In the genomic region with DNA sequence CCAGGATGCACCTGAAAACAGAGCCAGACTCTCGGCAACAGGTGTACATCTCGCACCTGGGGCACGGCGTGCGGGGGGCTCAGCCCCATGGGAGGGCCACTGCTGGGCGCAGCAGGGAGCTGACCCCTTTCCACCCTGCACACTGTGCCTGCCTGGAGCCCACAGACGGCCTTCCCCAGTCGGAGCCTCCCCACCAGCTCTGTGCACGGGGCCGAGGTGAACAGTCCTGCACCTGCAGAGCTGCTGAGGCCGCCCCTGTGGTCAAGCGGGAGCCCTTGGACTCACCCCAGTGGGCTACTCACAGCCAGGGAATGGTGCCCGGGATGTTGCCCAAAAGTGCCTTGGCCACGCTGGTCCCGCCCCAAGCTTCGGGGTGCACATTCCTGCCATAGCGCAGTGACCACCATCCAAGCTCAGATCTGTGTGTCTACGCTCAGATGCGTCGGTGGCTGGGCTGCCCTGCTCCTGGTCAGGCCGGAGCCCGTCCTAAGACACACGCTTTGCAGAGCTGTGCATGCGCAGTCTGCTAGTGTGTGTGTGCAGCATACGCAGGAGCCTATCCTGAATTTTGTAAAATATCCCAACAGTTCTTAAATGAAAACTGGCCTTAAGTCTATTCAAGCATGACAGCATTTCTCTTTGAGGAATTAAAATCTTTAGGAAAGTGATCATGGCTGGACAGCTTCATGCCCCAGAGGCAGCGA, we compare ENCODE assay signal across 14 cellular contexts. TPM values are rescaled to one million over a fixed set of nuclear protein-coding genes. Genes with fewer than 3 reads are reported as not detected.
DNase-seq lines count a peak whose midpoint lies in the region; ATAC-seq and TF ChIP-seq lines count a peak whose summit lies in the region.
"Had no signal": no experiment of that assay in that cellular context is flagged by ENCODE, and none has a peak within 500 bp of the region (broad histone marks: within the 10 kb centered on the region; RNA-seq: fewer than 3 reads in every experiment).

No MANE protein-coding gene starts in this region.

- H3K4me1 Mint-ChIP-seq in activated T-cell treated with anti-CD3 and anti-CD28 coated beads, Interleukin-2, amount 50 U/mL, for 4 hours (ENCODE audit: low read depth) = no peaks in the 10 kb centered on the region
- H3K4me1 Mint-ChIP-seq in endodermal cell = peaks cover 2% of the 10 kb centered on the region

- H3K27ac ChIP-seq in endodermal cell (ENCODE audit: low read depth, low read length) (no peak overlapping the region), neuronal stem cell (replicated peaks; ENCODE audit: low read length) (no peak overlapping the region), testis (no peak overlapping the region), transverse colon (no peak overlapping the region)
- H3K27ac ChIP-seq: BLaER1 had no signal

- peak overlapping the region; percentile 58 for H2BK12ac ChIP-seq in neuronal stem cell (ENCODE audit: low read length)

- H2AFZ ChIP-seq in neuronal stem cell (ENCODE audit: low read length) = no peak overlapping the region

- H2BK120ac ChIP-seq in neuronal stem cell (ENCODE audit: low read depth, low read length) = no peak overlapping the region

- H3K4me3 ChIP-seq in endodermal cell (ENCODE audit: low read length) (no peak overlapping the region), neuronal stem cell (ENCODE audit: low read length in 2 of 2) (no peak overlapping the region), testis (no peak overlapping the region), transverse colon (no peak overlapping the region)
- H3K4me3 ChIP-seq: BLaER1 had no signal

- 90% methylated on average over 20 to 26 of the region's 26 CpGs for WGBS in endodermal cell (ENCODE audit: insufficient coverage in 1 of 2, insufficient read length in 1 of 2), 2 experiments
- WGBS in neuronal stem cell (ENCODE audit: extremely low coverage in 2 of 2, insufficient read length in 2 of 2, insufficient replicate concordance in 1 of 2), 2 donors = no CpG with 5 or more reads among the region's 26 CpGs
- WGBS in testis, 2 donors = 77 to 93% methylated on average over 11 to 17 of the region's 26 CpGs
- WGBS in transverse colon (ENCODE audit: low coverage in 1 of 2), 2 donors = 87% methylated on average over 15 of the region's 26 CpGs; no CpG with 5 or more reads in 1 of the 2 donors

- H3K27me3 Mint-ChIP-seq in activated T-cell treated with anti-CD3 and anti-CD28 coated beads, Interleukin-2, amount 50 U/mL, for 4 hours (ENCODE audit: low read depth) = peaks cover 5% of the 10 kb centered on the region
- peaks cover 6% of the 10 kb centered on the region for H3K27me3 Mint-ChIP-seq in endodermal cell (ENCODE audit: insufficient read depth)

- no peak overlapping the region for H3K9ac ChIP-seq in endodermal cell (ENCODE audit: extremely low read depth, low read length, poor library complexity, severe bottlenecking)
- no peak overlapping the region for H3K9ac ChIP-seq in neuronal stem cell (ENCODE audit: low read depth, low read length, poor library complexity)
- H3K9ac ChIP-seq: BLaER1 had no signal

- peak overlapping the region; percentile 80 for H3K23ac ChIP-seq in neuronal stem cell (ENCODE audit: low read depth, low read length, poor library complexity)

- no peak overlapping the region for H4K91ac ChIP-seq in neuronal stem cell (ENCODE audit: low read depth, low read length, poor library complexity)

- no peaks in the 10 kb centered on the region for H3K9me3 ChIP-seq in endodermal cell (ENCODE audit: control insufficient read depth, low read length)
- H3K9me3 ChIP-seq in neuronal stem cell (replicated peaks in 1 of 2; ENCODE audit: control insufficient read depth in 2 of 2, insufficient read depth in 1 of 2, low read depth in 1 of 2, low read length in 2 of 2) = no peaks in the 10 kb centered on the region
- H3K9me3 ChIP-seq in testis = no peaks in the 10 kb centered on the region
- no peaks in the 10 kb centered on the region for H3K9me3 ChIP-seq in transverse colon
- H3K9me3 ChIP-seq: BLaER1 had no signal

- peak overlapping the region; percentile 11 for H2BK15ac ChIP-seq in neuronal stem cell (ENCODE audit: low read length)

- H3K36me3 ChIP-seq in endodermal cell (ENCODE audit: control insufficient read depth, insufficient read depth, low read length) = no peaks in the 10 kb centered on the region
- H3K36me3 ChIP-seq in neuronal stem cell (replicated peaks in 1 of 2; ENCODE audit: control insufficient read depth in 2 of 2, insufficient read depth in 2 of 2, low read length in 2 of 2) = no peaks in the 10 kb centered on the region
- H3K36me3 ChIP-seq in testis (ENCODE audit: low read depth, missing control alignments) = no peaks in the 10 kb centered on the region
- no peaks in the 10 kb centered on the region for H3K36me3 ChIP-seq in transverse colon
- H3K36me3 ChIP-seq: BLaER1 had no signal

- no peak overlapping the region for H3K27ac Mint-ChIP-seq in endodermal cell

- no peaks in the 10 kb centered on the region for H3K36me3 Mint-ChIP-seq in activated T-cell treated with anti-CD3 and anti-CD28 coated beads, Interleukin-2, amount 50 U/mL, for 4 hours (ENCODE audit: insufficient read depth)
- H3K36me3 Mint-ChIP-seq in endodermal cell (ENCODE audit: low read depth) = no peaks in the 10 kb centered on the region

- in situ Hi-C loops in transverse colon (cut with MboI; ENCODE audit: low pct_ligation_motif_present in 1 of 4, low pct_unique_long_range_greater_than_20kb in 1 of 4, low sequenced_read_pairs in 3 of 4) = no loop called here

- H3K27me3 ChIP-seq in endodermal cell (ENCODE audit: control insufficient read depth, insufficient read depth, low read length, poor library complexity, severe bottlenecking) (no peaks in the 10 kb centered on the region), neuronal stem cell (ENCODE audit: control insufficient read depth in 3 of 3, insufficient read depth in 3 of 3, low read depth in 1 of 3, low read length in 3 of 3) (peaks cover 0 to 4% (median 0%) of the 10 kb centered on the region in 3 experiments), testis (no peaks in the 10 kb centered on the region), transverse colon (no peaks in the 10 kb centered on the region)

- no peak overlapping the region for H4K8ac ChIP-seq in neuronal stem cell (ENCODE audit: low read depth, low read length)

- TF ChIP-seq POLR2A in testis (IDR thresholded peaks at IDR 0.05) (no peak), transverse colon (IDR thresholded peaks at IDR 0.05) (no peak)

- H2BK5ac ChIP-seq in neuronal stem cell (ENCODE audit: low read length) = peak overlapping the region; percentile 87

- peak overlapping the region; percentile 48 for H3K18ac ChIP-seq in neuronal stem cell (ENCODE audit: low read length)

- H3K4me1 ChIP-seq in endodermal cell (ENCODE audit: control insufficient read depth, insufficient read depth, low read length) (no peaks in the 10 kb centered on the region), neuronal stem cell (ENCODE audit: control insufficient read depth in 2 of 2, insufficient read depth in 1 of 2, low read depth in 1 of 2, low read length in 2 of 2) (peaks cover 0 to 12% of the 10 kb centered on the region in 2 donors), testis (no peaks in the 10 kb centered on the region), transverse colon (peaks cover 5 to 18% (median 16%) of the 10 kb centered on the region in 4 donors)

- H3K4me2 ChIP-seq in neuronal stem cell (ENCODE audit: insufficient read depth, low read length, poor library complexity, severe bottlenecking) = no peak overlapping the region

- no peak for TF ChIP-seq EP300 in transverse colon (IDR thresholded peaks at IDR 0.05; ENCODE audit: low read depth)

- TF ChIP-seq CTCF in endodermal cell (conservative IDR thresholded peaks at IDR 0.05) = no peak
- no peak for TF ChIP-seq CTCF in testis (IDR thresholded peaks at IDR 0.05)
- no peak for TF ChIP-seq CTCF in transverse colon (IDR thresholded peaks at IDR 0.05)

- ATAC-seq in activated T-cell treated with anti-CD3 and anti-CD28 coated beads, Interleukin-2, amount 50 U/mL, for 4 hours = no peak
- ATAC-seq: HepG2 had no signal

- H3K4ac ChIP-seq in neuronal stem cell (ENCODE audit: low read length) = no peak overlapping the region

- peak overlapping the region; percentile 21 for H3K14ac ChIP-seq in neuronal stem cell (ENCODE audit: low read length)

- intact Hi-C loops in testis (cut with DNase I; ENCODE audit: low total_unique reads) = no loop called here
- intact Hi-C loops in transverse colon (cut with DNase I; ENCODE audit: low total_unique reads) = no loop called here

- H3K9me3 Mint-ChIP-seq in activated T-cell treated with anti-CD3 and anti-CD28 coated beads, Interleukin-2, amount 50 U/mL, for 4 hours = no peaks in the 10 kb centered on the region
- no peaks in the 10 kb centered on the region for H3K9me3 Mint-ChIP-seq in endodermal cell

- no peak overlapping the region for H3K4me3 Mint-ChIP-seq in activated T-cell treated with anti-CD3 and anti-CD28 coated beads, Interleukin-2, amount 50 U/mL, for 4 hours
- no peak overlapping the region for H3K4me3 Mint-ChIP-seq in endodermal cell

- H2AK5ac ChIP-seq in neuronal stem cell (ENCODE audit: low read depth, low read length) = peak overlapping the region; percentile 75

- H3K79me1 ChIP-seq in neuronal stem cell (ENCODE audit: low read depth, low read length) = peaks cover 3% of the 10 kb centered on the region

- peak; percentile 10 for DNase-seq in activated T-cell treated with anti-CD3 and anti-CD28 coated beads, Interleukin-2, amount 50 U/mL, for 1 hour
- no peak for DNase-seq in activated T-cell treated with anti-CD3 and anti-CD28 coated beads, Interleukin-2, amount 50 U/mL, for 4 hours
- DNase-seq in endodermal cell = peak; percentile 27
- DNase-seq in neuronal stem cell (ENCODE audit: low spot score) = no peak
- peak; percentile 6 for DNase-seq in testis
- no peak for DNase-seq in NCI-H2227 treated with DMSO at 0.1 percent for 48 hours (lab: John Stamatoyannopoulos, UW)
- no peak for DNase-seq in NCI-H146 (lab: John Stamatoyannopoulos, UW)
- DNase-seq in transverse colon = no peak
- DNase-seq: 8988T, NCI-H1436, NCI-H2081, NCI-H524 had no signal

RNA-seq across cellular contexts. Expression of a gene that starts 8.4 kb away (rescaled TPM):
- total RNA-seq in activated T-cell treated with anti-CD3 and anti-CD28 coated beads, Interleukin-2, amount 50 U/mL, for 4 hours = 10 to 100 TPM; 62.7 to 78.3 (median 67.2) TPM
- total RNA-seq in endodermal cell (10 to 100 TPM; 38.6 to 53.7 TPM), testis (100 to 1,000 TPM; 120 to 122 TPM), transverse colon (100 to 1,000 TPM in 1 of 4 donors, 10 to 100 TPM in 3; 69.9 to 240 (median 76.1) TPM)
- 41.4 TPM for polyA plus RNA-seq in endodermal cell (2013, experiment 1 of 2)
- 38.3 TPM for polyA plus RNA-seq in endodermal cell (2013, experiment 2 of 2)
- polyA plus RNA-seq in neuronal stem cell (2013, experiment 1 of 2) = 18.9 TPM
- 18.7 TPM for polyA plus RNA-seq in neuronal stem cell (2013, experiment 2 of 2)
- polyA plus RNA-seq in testis (ENCODE audit: insufficient read depth, low read depth, low replicate concordance) = 111 TPM

Comparison
In these comparisons a context has a peak if more than half of its experiments do, and no peak if none do; other contexts are left out.
1. DNase-seq: peak in activated T-cell treated with anti-CD3 and anti-CD28 coated beads, Interleukin-2, amount 50 U/mL, for 1 hour (single experiment), endodermal cell (single experiment) and testis (single experiment); none in activated T-cell treated with anti-CD3 and anti-CD28 coated beads, Interleukin-2, amount 50 U/mL, for 4 hours (single experiment), neuronal stem cell (single experiment), NCI-H2227 treated with DMSO at 0.1 percent for 48 hours (single experiment), NCI-H146 (single experiment) and transverse colon (single experiment).